ENCODE assay signal across 8 cellular contexts in genomic region chr21:45981641-45982255, GRCh38. TPM values are rescaled to one million over a fixed set of nuclear protein-coding genes. Genes with fewer than 3 reads are reported as not detected.
A peak's percentile ranks its signal among the peaks of the same experiment; 100 is the strongest.
DNase-seq lines count a peak whose midpoint lies in the region; ATAC-seq and TF ChIP-seq lines count a peak whose summit lies in the region.

A gene with protein sequence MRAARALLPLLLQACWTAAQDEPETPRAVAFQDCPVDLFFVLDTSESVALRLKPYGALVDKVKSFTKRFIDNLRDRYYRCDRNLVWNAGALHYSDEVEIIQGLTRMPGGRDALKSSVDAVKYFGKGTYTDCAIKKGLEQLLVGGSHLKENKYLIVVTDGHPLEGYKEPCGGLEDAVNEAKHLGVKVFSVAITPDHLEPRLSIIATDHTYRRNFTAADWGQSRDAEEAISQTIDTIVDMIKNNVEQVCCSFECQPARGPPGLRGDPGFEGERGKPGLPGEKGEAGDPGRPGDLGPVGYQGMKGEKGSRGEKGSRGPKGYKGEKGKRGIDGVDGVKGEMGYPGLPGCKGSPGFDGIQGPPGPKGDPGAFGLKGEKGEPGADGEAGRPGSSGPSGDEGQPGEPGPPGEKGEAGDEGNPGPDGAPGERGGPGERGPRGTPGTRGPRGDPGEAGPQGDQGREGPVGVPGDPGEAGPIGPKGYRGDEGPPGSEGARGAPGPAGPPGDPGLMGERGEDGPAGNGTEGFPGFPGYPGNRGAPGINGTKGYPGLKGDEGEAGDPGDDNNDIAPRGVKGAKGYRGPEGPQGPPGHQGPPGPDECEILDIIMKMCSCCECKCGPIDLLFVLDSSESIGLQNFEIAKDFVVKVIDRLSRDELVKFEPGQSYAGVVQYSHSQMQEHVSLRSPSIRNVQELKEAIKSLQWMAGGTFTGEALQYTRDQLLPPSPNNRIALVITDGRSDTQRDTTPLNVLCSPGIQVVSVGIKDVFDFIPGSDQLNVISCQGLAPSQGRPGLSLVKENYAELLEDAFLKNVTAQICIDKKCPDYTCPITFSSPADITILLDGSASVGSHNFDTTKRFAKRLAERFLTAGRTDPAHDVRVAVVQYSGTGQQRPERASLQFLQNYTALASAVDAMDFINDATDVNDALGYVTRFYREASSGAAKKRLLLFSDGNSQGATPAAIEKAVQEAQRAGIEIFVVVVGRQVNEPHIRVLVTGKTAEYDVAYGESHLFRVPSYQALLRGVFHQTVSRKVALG (plus strand): TSS chr21:45981770. CDS start chr21:45981851, 81 bp downstream.

- H3K27me3 ChIP-seq in CD4-positive, CD25-positive, alpha-beta regulatory T cell (ENCODE audit: control insufficient read depth, insufficient read depth, low read length): no peaks in the 10 kb centered on the region
- peaks cover 0 to 49% (median 0%) of the 10 kb centered on the region in 4 donors for H3K27me3 ChIP-seq in esophagus squamous epithelium
- H3K27me3 ChIP-seq in mucosa of stomach (ENCODE audit: control insufficient read depth, insufficient read depth, low read length): peaks cover 28% of the 10 kb centered on the region

- H3K4me1 Mint-ChIP-seq in CD4-positive, CD25-positive, alpha-beta regulatory T cell: peaks cover 0 to 8% (median 1%) of the 10 kb centered on the region in 4 donors

- no peak for TF ChIP-seq CTCF in esophagus squamous epithelium (IDR thresholded peaks at IDR 0.05)

- H3K9me3 ChIP-seq in CD4-positive, CD25-positive, alpha-beta regulatory T cell (ENCODE audit: control insufficient read depth in 2 of 2, low read length in 2 of 2): no peaks in the 10 kb centered on the region
- H3K9me3 ChIP-seq in esophagus squamous epithelium (no peaks in the 10 kb centered on the region), mucosa of stomach (ENCODE audit: control insufficient read depth, low read length) (no peaks in the 10 kb centered on the region)

- DNase-seq in CD4-positive, CD25-positive, alpha-beta regulatory T cell: no peak
- DNase-seq in Jurkat, Clone E6-1 (ENCODE audit: low read depth, low spot score): no peak
- DNase-seq in activated T-cell treated with anti-CD3 and anti-CD28 coated beads, Interleukin-2, amount 50 U/mL, for 1 hour: peak; percentile 58
- DNase-seq in esophagus squamous epithelium (lab: John Stamatoyannopoulos, UW) (no peak), ureter (ENCODE audit: low spot score) (peak; percentile 76)

- peaks cover 0 to 2% (median 0%) of the 10 kb centered on the region in 7 donors for H3K9me3 Mint-ChIP-seq in CD4-positive, CD25-positive, alpha-beta regulatory T cell

- no CpG with 5 or more reads among the region's 44 CpGs for WGBS in esophagus squamous epithelium, 2 donors

- H3K4me3 Mint-ChIP-seq in CD4-positive, CD25-positive, alpha-beta regulatory T cell: peak within 1 kb of the TSS in 1 of 4 donors; percentile 46

- H3K36me3 ChIP-seq in CD4-positive, CD25-positive, alpha-beta regulatory T cell (ENCODE audit: control insufficient read depth, insufficient read depth, low read length): no peaks in the 10 kb centered on the region
- H3K36me3 ChIP-seq in esophagus squamous epithelium (peaks cover 0 to 16% (median 4%) of the 10 kb centered on the region in 3 donors), mucosa of stomach (ENCODE audit: control insufficient read depth, insufficient read depth, low read length) (no peaks in the 10 kb centered on the region)

- H3K4me3 ChIP-seq in CD4-positive, CD25-positive, alpha-beta regulatory T cell (ENCODE audit: low read depth, low read length): peak within 1 kb of the TSS; percentile 48
- H3K4me3 ChIP-seq in Jurkat, Clone E6-1 (ENCODE audit: low read length): peak within 1 kb of the TSS; percentile 53
- H3K4me3 ChIP-seq in esophagus squamous epithelium: peak within 1 kb of the TSS; percentile 48 to 78 (median 64)
- H3K4me3 ChIP-seq in mucosa of stomach (ENCODE audit: low read length): no peak within 1 kb of the TSS

- no peak within 1 kb of the TSS for H3K27ac ChIP-seq in CD4-positive, CD25-positive, alpha-beta regulatory T cell (ENCODE audit: insufficient read depth, low read length, poor library complexity, severe bottlenecking)
- H3K27ac ChIP-seq in esophagus squamous epithelium: peak within 1 kb of the TSS; percentile 72 to 89 (median 84)

- TF ChIP-seq POLR2A in esophagus squamous epithelium (IDR thresholded peaks at IDR 0.05): peak in 2 of 4 donors; percentile 60

- intact Hi-C loops in esophagus squamous epithelium (cut with DNase I): no loop called here

- no peak within 1 kb of the TSS for H3K27ac Mint-ChIP-seq in CD4-positive, CD25-positive, alpha-beta regulatory T cell

- peak within 1 kb of the TSS; percentile 29 for H3K9ac ChIP-seq in mucosa of stomach (ENCODE audit: low read length)

- no peaks in the 10 kb centered on the region for H3K36me3 Mint-ChIP-seq in CD4-positive, CD25-positive, alpha-beta regulatory T cell

- peaks cover 17% of the 10 kb centered on the region for H3K4me1 ChIP-seq in CD4-positive, CD25-positive, alpha-beta regulatory T cell (ENCODE audit: control insufficient read depth, insufficient read depth, low read length, poor library complexity, severe bottlenecking)
- peaks cover 0 to 89% (median 20%) of the 10 kb centered on the region in 3 donors for H3K4me1 ChIP-seq in esophagus squamous epithelium
- H3K4me1 ChIP-seq in mucosa of stomach (ENCODE audit: control insufficient read depth, insufficient read depth, low read length): peaks cover 16% of the 10 kb centered on the region

- ATAC-seq in CD4-positive, CD25-positive, alpha-beta regulatory T cell (ENCODE audit: low read depth in 2 of 2): peak; percentile 28 to 29
- ATAC-seq in GM21529 (IDR thresholded peaks at IDR 0.05; ENCODE audit: unreplicated experiment): no peak
- ATAC-seq in GM21619 (IDR thresholded peaks at IDR 0.05; ENCODE audit: unreplicated experiment): no peak

- H3K27me3 Mint-ChIP-seq in CD4-positive, CD25-positive, alpha-beta regulatory T cell: no peaks in the 10 kb centered on the region

RNA-seq across cellular contexts. Expression of the gene that starts here (rescaled TPM):
- 2.2 TPM for total RNA-seq in CD4-positive, CD25-positive, alpha-beta regulatory T cell
- 1 to 10 TPM in 1 of 4 donors, under 1 TPM in 3; 0.10 to 1.1 (median 0.64) TPM for polyA plus RNA-seq in CD4-positive, CD25-positive, alpha-beta regulatory T cell
- 2.7 TPM for polyA plus RNA-seq in Jurkat, Clone E6-1 (2012; ENCODE audit: insufficient read depth, insufficient read length)
- total RNA-seq in esophagus squamous epithelium (100 to 1,000 TPM in 1 of 4 donors, 10 to 100 TPM in 3; 25.0 to 242 (median 54.9) TPM), ureter (289 TPM)

Comparison
In these comparisons a context has a peak if more than half of its experiments do, and no peak if none do; other contexts are left out.
1. ATAC-seq: peak in CD4-positive, CD25-positive, alpha-beta regulatory T cell (2 of 2); none in GM21529 (single experiment) and GM21619 (single experiment).
2. DNase-seq: peak in activated T-cell treated with anti-CD3 and anti-CD28 coated beads, Interleukin-2, amount 50 U/mL, for 1 hour (single experiment) and ureter (single experiment); none in CD4-positive, CD25-positive, alpha-beta regulatory T cell (0 of 3), Jurkat, Clone E6-1 (single experiment) and esophagus squamous epithelium (single experiment).